8 cellular contexts compared by ENCODE assay signal in genomic region chr17:17972126-17972951, GRCh38.
DNase-seq lines count a peak whose midpoint lies in the region; ATAC-seq and TF ChIP-seq lines count a peak whose summit lies in the region.

A gene with protein sequence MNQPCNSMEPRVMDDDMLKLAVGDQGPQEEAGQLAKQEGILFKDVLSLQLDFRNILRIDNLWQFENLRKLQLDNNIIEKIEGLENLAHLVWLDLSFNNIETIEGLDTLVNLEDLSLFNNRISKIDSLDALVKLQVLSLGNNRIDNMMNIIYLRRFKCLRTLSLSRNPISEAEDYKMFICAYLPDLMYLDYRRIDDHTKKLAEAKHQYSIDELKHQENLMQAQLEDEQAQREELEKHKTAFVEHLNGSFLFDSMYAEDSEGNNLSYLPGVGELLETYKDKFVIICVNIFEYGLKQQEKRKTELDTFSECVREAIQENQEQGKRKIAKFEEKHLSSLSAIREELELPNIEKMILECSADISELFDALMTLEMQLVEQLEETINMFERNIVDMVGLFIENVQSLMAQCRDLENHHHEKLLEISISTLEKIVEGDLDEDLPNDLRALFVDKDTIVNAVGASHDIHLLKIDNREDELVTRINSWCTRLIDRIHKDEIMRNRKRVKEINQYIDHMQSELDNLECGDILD (plus strand): TSS chr17:17972862. CDS start chr17:17977599, 4,737 bp downstream.
Gene TOM1L2 (minus strand): TSS chr17:17972400. CDS start chr17:17972313, 87 bp downstream.

- DNase-seq in NCI-H69 (lab: John Stamatoyannopoulos, UW) (peak; percentile 99), dedifferentiated amniotic fluid mesenchymal stem cell (ENCODE audit: extremely low spot score) (peak; percentile 100), left kidney (ENCODE audit: low read depth, low spot score) (peak; percentile 100)
- peak; percentile 100 for DNase-seq in activated CD4-positive, alpha-beta T cell treated with anti-CD3 and anti-CD28 coated beads, Interleukin-2, amount 50 U/mL, for 1 hour
- DNase-seq in stimulated activated CD4-positive, alpha-beta T cell treated with anti-CD3 and anti-CD28 coated beads, Interleukin-1b, Interleukin-23, amount 100 ng/mL, for 48 hours: peak; percentile 100

- ATAC-seq in GM19372 (IDR thresholded peaks at IDR 0.05; ENCODE audit: low read depth, unreplicated experiment): peak; percentile 88
- ATAC-seq in HG03521 (IDR thresholded peaks at IDR 0.05; ENCODE audit: unreplicated experiment): peak; percentile 95

- H3K27ac ChIP-seq in C4-2B: peak within 1 kb of the TSS; percentile 65

- TF ChIP-seq CTCF in C4-2B (conservative IDR thresholded peaks at IDR 0.05): no peak

Comparison
In these comparisons a context has a peak if more than half of its experiments do, and no peak if none do; other contexts are left out.
1. Peak in every context shown above with its lines: DNase-seq, ATAC-seq and H3K27ac ChIP-seq.